In the genomic region with DNA sequence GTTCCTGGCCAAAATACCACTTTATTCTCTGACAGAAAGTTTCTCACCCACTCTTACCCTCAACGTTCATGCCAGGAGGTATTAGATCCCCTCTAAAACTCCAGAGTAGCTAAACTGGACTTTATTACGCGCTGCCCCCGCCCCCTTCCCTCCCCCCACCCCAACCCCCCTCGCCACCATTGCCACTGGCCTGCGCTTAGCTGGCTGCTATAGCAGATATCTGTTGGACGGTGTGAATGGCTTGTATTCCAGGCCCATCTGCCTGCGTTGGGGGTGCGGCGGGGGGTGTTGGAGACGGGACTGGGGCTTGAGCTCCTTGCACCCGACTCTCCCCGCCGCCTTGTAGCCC, we compare ENCODE assay signal across 8 cellular contexts. TPM values are rescaled to one million over a fixed set of nuclear protein-coding genes. Genes with fewer than 3 reads are reported as not detected.
DNase-seq lines count a peak whose midpoint lies in the region; ATAC-seq lines count a peak whose summit lies in the region.

No MANE protein-coding gene starts in this region.

- H3K79me1 ChIP-seq in neuronal stem cell (ENCODE audit: low read depth, low read length) = no peaks in the 10 kb centered on the region

- peak overlapping the region; percentile 84 to 97 for H3K4me3 ChIP-seq in CD4-positive, alpha-beta memory T cell (ENCODE audit: low read length in 2 of 2)
- H3K4me3 ChIP-seq in MG63 = peak overlapping the region; percentile 92
- peak overlapping the region; percentile 96 for H3K4me3 ChIP-seq in effector memory CD4-positive, alpha-beta T cell (ENCODE audit: insufficient read depth, low read depth, low read length, poor library complexity, severe bottlenecking)
- peak overlapping the region; percentile 92 to 94 for H3K4me3 ChIP-seq in neuronal stem cell (ENCODE audit: low read length in 2 of 2)

- H3K4me1 ChIP-seq in CD4-positive, alpha-beta memory T cell (ENCODE audit: insufficient read depth, low read length) = peaks cover 39% of the 10 kb centered on the region
- peaks cover 26% of the 10 kb centered on the region for H3K4me1 ChIP-seq in effector memory CD4-positive, alpha-beta T cell (ENCODE audit: control insufficient read depth, insufficient read depth, low read length, poor library complexity, severe bottlenecking)
- peaks cover 9 to 13% of the 10 kb centered on the region in 2 donors for H3K4me1 ChIP-seq in neuronal stem cell (ENCODE audit: control insufficient read depth in 2 of 2, insufficient read depth in 1 of 2, low read depth in 1 of 2, low read length in 2 of 2)

- peak overlapping the region; percentile 100 for H2AFZ ChIP-seq in neuronal stem cell (ENCODE audit: low read length)

- POLR2A ChIA-PET in CD4-positive, alpha-beta memory T cell (lab: Charles Lee; ENCODE audit: partially characterized antibody) = interaction anchor here (0.6 to 2.9 kb wide), 8 partner anchors 10 to 687 kb away, joined by 3 to 17 read pairs (median 4); partner anchors contain the start of genes AP1G2, NGDN, PABPN1 and TINF2

- DNase-seq in CD4-positive, alpha-beta memory T cell = no peak
- DNase-seq in MG63 (no peak), neuronal stem cell (ENCODE audit: low spot score) (no peak), DMS 273 treated with DMSO at 0.1 percent for 48 hours (lab: John Stamatoyannopoulos, UW) (no peak)
- DNase-seq in effector memory CD4-positive, alpha-beta T cell = no peak

- no CpG with 5 or more reads among the region's 14 CpGs for WGBS in neuronal stem cell (ENCODE audit: extremely low coverage in 2 of 2, insufficient read length in 2 of 2, insufficient replicate concordance in 1 of 2), 2 donors

- peak overlapping the region; percentile 86 for H3K27ac ChIP-seq in CD4-positive, alpha-beta memory T cell (ENCODE audit: low read depth, low read length)
- H3K27ac ChIP-seq in effector memory CD4-positive, alpha-beta T cell (ENCODE audit: insufficient read depth, low read length, poor library complexity, severe bottlenecking) = peak overlapping the region; percentile 88
- no peak overlapping the region for H3K27ac ChIP-seq in neuronal stem cell (replicated peaks; ENCODE audit: low read length)

- H3K4ac ChIP-seq in neuronal stem cell (ENCODE audit: low read length) = no peak overlapping the region

- peak overlapping the region; percentile 95 to 99 (median 96) for H3K4me3 Mint-ChIP-seq in CD4-positive, alpha-beta memory T cell

- peak overlapping the region; percentile 86 for H3K23ac ChIP-seq in neuronal stem cell (ENCODE audit: low read depth, low read length, poor library complexity)

- H3K4me2 ChIP-seq in neuronal stem cell (ENCODE audit: insufficient read depth, low read length, poor library complexity, severe bottlenecking) = peak overlapping the region; percentile 69

- H2BK120ac ChIP-seq in neuronal stem cell (ENCODE audit: low read depth, low read length) = no peak overlapping the region

- no peaks in the 10 kb centered on the region for H3K9me3 ChIP-seq in CD4-positive, alpha-beta memory T cell (ENCODE audit: control insufficient read depth in 1 of 2, low read length in 2 of 2)
- H3K9me3 ChIP-seq in MG63 = no peaks in the 10 kb centered on the region
- no peaks in the 10 kb centered on the region for H3K9me3 ChIP-seq in effector memory CD4-positive, alpha-beta T cell (ENCODE audit: control insufficient read depth, low read length)
- no peaks in the 10 kb centered on the region for H3K9me3 ChIP-seq in neuronal stem cell (replicated peaks in 1 of 2; ENCODE audit: control insufficient read depth in 2 of 2, insufficient read depth in 1 of 2, low read depth in 1 of 2, low read length in 2 of 2)

- H2BK15ac ChIP-seq in neuronal stem cell (ENCODE audit: low read length) = peak overlapping the region; percentile 56

- intact Hi-C loops in CD4-positive, alpha-beta memory T cell (cut with micrococcal nuclease) = loop anchor here (5.0 to 10.0 kb wide), 2 partner anchors 461 to 887 kb away; partner anchors contain the start of genes ACIN1, C14orf119 and SDR39U1

- H3K36me3 ChIP-seq in CD4-positive, alpha-beta memory T cell (ENCODE audit: insufficient read depth, low read length) = peaks cover 23% of the 10 kb centered on the region
- H3K36me3 ChIP-seq in MG63 = no peaks in the 10 kb centered on the region; the same call in 1 of the 2 replicates
- H3K36me3 ChIP-seq in effector memory CD4-positive, alpha-beta T cell (ENCODE audit: control insufficient read depth, insufficient read depth, low read length) = peaks cover 20% of the 10 kb centered on the region
- peaks cover 14 to 18% of the 10 kb centered on the region in 2 donors for H3K36me3 ChIP-seq in neuronal stem cell (replicated peaks in 1 of 2; ENCODE audit: control insufficient read depth in 2 of 2, insufficient read depth in 2 of 2, low read length in 2 of 2)

- peak overlapping the region; percentile 82 to 98 (median 97) for H3K27ac Mint-ChIP-seq in CD4-positive, alpha-beta memory T cell

- peaks cover 15 to 44% (median 28%) of the 10 kb centered on the region in 4 donors for H3K4me1 Mint-ChIP-seq in CD4-positive, alpha-beta memory T cell

- CTCF ChIA-PET in CD4-positive, alpha-beta memory T cell (lab: Charles Lee; ENCODE audit: partially characterized antibody) = interaction anchor here (0.8 to 4.1 kb wide), 4 partner anchors 12 to 79 kb away, joined by 3 to 24 read pairs (median 10); partner anchors contain the start of gene AP1G2

- H3K18ac ChIP-seq in neuronal stem cell (ENCODE audit: low read length) = no peak overlapping the region

- peak overlapping the region; percentile 30 for H2BK5ac ChIP-seq in neuronal stem cell (ENCODE audit: low read length)

- no peaks in the 10 kb centered on the region for H3K27me3 ChIP-seq in CD4-positive, alpha-beta memory T cell (ENCODE audit: insufficient read depth, low read length)
- H3K27me3 ChIP-seq in MG63 (no peaks in the 10 kb centered on the region), neuronal stem cell (ENCODE audit: control insufficient read depth in 3 of 3, insufficient read depth in 3 of 3, low read depth in 1 of 3, low read length in 3 of 3) (no peaks in the 10 kb centered on the region)
- H3K27me3 ChIP-seq in effector memory CD4-positive, alpha-beta T cell (replicated peaks; ENCODE audit: control insufficient read depth, insufficient read depth, low read length, poor library complexity, severe bottlenecking) = peaks cover 8% of the 10 kb centered on the region

- H3K36me3 Mint-ChIP-seq in CD4-positive, alpha-beta memory T cell = peaks cover 10 to 20% of the 10 kb centered on the region in 2 donors

- peak overlapping the region; percentile 27 for H2AK5ac ChIP-seq in neuronal stem cell (ENCODE audit: low read depth, low read length)

- no peak overlapping the region for H4K8ac ChIP-seq in neuronal stem cell (ENCODE audit: low read depth, low read length)

- peaks cover 0 to 2% of the 10 kb centered on the region in 2 donors for H3K27me3 Mint-ChIP-seq in CD4-positive, alpha-beta memory T cell

- ATAC-seq in HG02840 (IDR thresholded peaks at IDR 0.05; ENCODE audit: low FRiP score, unreplicated experiment) = no peak
- ATAC-seq in GM18498 (IDR thresholded peaks at IDR 0.05; ENCODE audit: unreplicated experiment) = no peak
- no peak for ATAC-seq in HG03139 (IDR thresholded peaks at IDR 0.05; ENCODE audit: unreplicated experiment)

- no peak overlapping the region for H3K14ac ChIP-seq in neuronal stem cell (ENCODE audit: low read length)

- no peak overlapping the region for H2BK12ac ChIP-seq in neuronal stem cell (ENCODE audit: low read length)

- no peak overlapping the region for H4K91ac ChIP-seq in neuronal stem cell (ENCODE audit: low read depth, low read length, poor library complexity)

- H3K9ac ChIP-seq in neuronal stem cell (ENCODE audit: low read depth, low read length, poor library complexity) = no peak overlapping the region

- no peaks in the 10 kb centered on the region for H3K9me3 Mint-ChIP-seq in CD4-positive, alpha-beta memory T cell

RNA-seq across cellular contexts. Expression of gene THTPA, which starts 0.6 kb away (rescaled TPM):
- total RNA-seq in CD4-positive, alpha-beta memory T cell = 10 to 100 TPM; 25.6 to 26.2 TPM
- polyA plus RNA-seq in CD4-positive, alpha-beta memory T cell = 10 to 100 TPM; 10.9 to 15.5 TPM
- total RNA-seq in MG63 (2014; rRNA removed; shearing (Covaris generic); ENCODE audit: low replicate concordance) = 0.84 and 3.3 TPM in 2 replicates
- polyA plus RNA-seq in neuronal stem cell (2013, experiment 1 of 2) = 8.8 TPM
- polyA plus RNA-seq in neuronal stem cell (2013, experiment 2 of 2) = 7.5 TPM

RNA-seq across cellular contexts. Expression of gene ZFHX2, which starts 3.9 kb away (rescaled TPM):
- total RNA-seq in CD4-positive, alpha-beta memory T cell = under 1 TPM; 0.35 to 0.36 TPM
- polyA plus RNA-seq in CD4-positive, alpha-beta memory T cell = not detected
- total RNA-seq in MG63 (2014; rRNA removed; shearing (Covaris generic); ENCODE audit: low replicate concordance) = not detected in 2 replicates
- 3.9 TPM for polyA plus RNA-seq in neuronal stem cell (2013, experiment 1 of 2)
- polyA plus RNA-seq in neuronal stem cell (2013, experiment 2 of 2) = 4.4 TPM

RNA-seq across cellular contexts. Expression of gene AP1G2, which starts 12.1 kb away (rescaled TPM):
- 100 to 1,000 TPM; 492 to 498 TPM for total RNA-seq in CD4-positive, alpha-beta memory T cell
- 100 to 1,000 TPM in 1 of 2 donors, 10 to 100 TPM in 1; 65.7 to 108 TPM for polyA plus RNA-seq in CD4-positive, alpha-beta memory T cell
- total RNA-seq in MG63 (2014; rRNA removed; shearing (Covaris generic); ENCODE audit: low replicate concordance) = 0.79 and 9.7 TPM in 2 replicates
- 77.9 TPM for polyA plus RNA-seq in neuronal stem cell (2013, experiment 1 of 2)
- 80.8 TPM for polyA plus RNA-seq in neuronal stem cell (2013, experiment 2 of 2)

RNA-seq across cellular contexts. Expression of gene JPH4, which starts 23.1 kb away (rescaled TPM):
- not detected for total RNA-seq in CD4-positive, alpha-beta memory T cell
- polyA plus RNA-seq in CD4-positive, alpha-beta memory T cell = under 1 TPM in 1 of 2 donors, not detected in 1; 0.08 TPM
- total RNA-seq in MG63 (2014; rRNA removed; shearing (Covaris generic); ENCODE audit: low replicate concordance) = not detected in 2 replicates
- 19.9 TPM for polyA plus RNA-seq in neuronal stem cell (2013, experiment 1 of 2)
- 21.1 TPM for polyA plus RNA-seq in neuronal stem cell (2013, experiment 2 of 2)

Comparison
In these comparisons a context has a peak if more than half of its experiments do, and no peak if none do; other contexts are left out.
1. RNA of gene AP1G2, which starts 12.1 kb away (total RNA-seq): 492 to 498 TPM in CD4-positive, alpha-beta memory T cell; 0.79 to 9.7 TPM in MG63; every median in the first group is over 10 times any median in the second.
2. Peak in every context shown above with its lines, with median percentiles within 50 percentile points of each other: H3K4me3 ChIP-seq.